8 cellular contexts compared by ENCODE assay signal in the genomic region with DNA sequence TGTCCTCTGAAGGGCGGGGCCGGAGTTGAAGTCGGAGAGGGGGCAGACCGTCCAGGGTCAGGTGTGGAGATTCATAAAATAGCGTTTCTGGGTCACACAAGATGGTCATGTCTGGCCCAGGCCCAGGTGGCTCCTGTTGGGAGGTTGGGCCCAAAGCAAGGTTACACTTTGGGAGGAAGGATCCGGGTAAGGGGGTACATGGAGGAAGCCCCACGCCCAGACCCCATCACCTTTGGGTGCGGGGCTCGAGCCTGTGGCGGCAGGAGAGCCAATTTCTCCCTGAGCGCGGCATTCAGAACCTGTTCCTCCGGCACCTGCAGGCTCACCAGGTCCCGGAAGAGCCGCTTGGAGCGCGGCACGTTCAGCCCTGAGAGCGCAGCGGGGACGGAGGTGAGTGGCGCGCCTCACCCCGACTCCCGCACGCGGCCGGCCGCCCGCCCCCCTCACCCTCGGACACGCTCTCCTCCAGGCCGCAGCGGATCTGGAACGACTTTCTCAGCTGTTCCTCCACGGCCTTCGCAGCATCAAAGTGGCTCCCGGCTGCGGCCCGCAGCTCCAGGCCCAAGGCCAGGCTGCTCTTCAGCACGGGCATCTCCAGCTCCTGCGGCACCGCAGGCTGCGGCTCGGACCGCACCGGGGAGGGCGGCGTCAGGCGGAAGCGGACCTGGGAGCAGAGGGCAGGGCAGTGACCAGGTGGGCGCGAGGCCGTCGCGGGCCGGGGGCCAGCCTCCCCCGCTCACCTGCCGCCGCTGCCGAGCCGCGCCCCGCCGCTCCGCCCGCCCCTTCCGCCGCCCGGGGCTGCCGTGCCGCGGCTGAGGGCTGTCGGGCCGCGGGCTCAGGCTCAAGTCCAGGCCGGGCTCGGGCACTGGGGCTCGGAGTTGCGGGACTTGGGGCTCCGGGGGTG. TPM values are rescaled to one million over a fixed set of nuclear protein-coding genes. Genes with fewer than 3 reads are reported as not detected.
DNase-seq lines count a peak whose midpoint lies in the region; ATAC-seq, FAIRE-seq and TF ChIP-seq lines count a peak whose summit lies in the region.

No MANE protein-coding gene starts in this region.

- POLR2A ChIA-PET in K562 (lab: Yijun Ruan, JAX): interaction anchor here (0.6 to 5.4 kb wide), 5 partner anchors 9 to 439 kb away, joined by 3 to 29 read pairs (median 6); a partner anchor contains a TSS

- peaks cover 50% of the 10 kb centered on the region for H4K20me1 ChIP-seq in BLaER1
- no peaks in the 10 kb centered on the region for H4K20me1 ChIP-seq in SU-DHL-6 (ENCODE audit: low read depth, low read length)
- peaks cover 26% of the 10 kb centered on the region for H4K20me1 ChIP-seq in K562 (replicated peaks; ENCODE audit: control insufficient read depth, insufficient read depth, low read length)

- no peak for TF ChIP-seq RAD21 in K562 (CRISPR knock-in tag; conservative IDR thresholded peaks at IDR 0.05 in 1 of 2, IDR thresholded peaks at IDR 0.05 in 1 of 2)

- peak; percentile 65 to 82 (median 73) for DNase-seq in K562 (ENCODE audit: extremely low read depth in 1 of 4, low spot score in 3 of 4)
- DNase-seq in iPS-NIHi11 (ENCODE audit: low spot score): peak; percentile 65
- peak; percentile 92 for DNase-seq in spleen
- no peak for DNase-seq in hippocampal formation (lab: John Stamatoyannopoulos, UW)

- intact Hi-C loops in K562 (cut with micrococcal nuclease) (no loop called here), spleen (cut with DNase I; ENCODE audit: low total_unique reads) (no loop called here)

- H3K36me3 ChIP-seq in BLaER1 (peaks cover 45% of the 10 kb centered on the region), SU-DHL-6 (ENCODE audit: low read length) (no peaks in the 10 kb centered on the region), K562 (ENCODE audit: control insufficient read depth, insufficient read depth, low read length) (peaks cover 49% of the 10 kb centered on the region), spleen (peaks cover 2 to 47% (median 23%) of the 10 kb centered on the region in 6 donors)

- H3K27ac ChIP-seq in BLaER1 (peak overlapping the region; percentile 98), SU-DHL-6 (ENCODE audit: low read depth, low read length) (peak overlapping the region; percentile 89), K562 (ENCODE audit: extremely low read depth, low read depth, low read length) (peak overlapping the region; percentile 96), spleen (peak overlapping the region; percentile 95 to 100 (median 99))

- TF ChIP-seq CTCF in SU-DHL-6 (IDR thresholded peaks at IDR 0.05; ENCODE audit: insufficient read depth, low read length, poor library complexity, severe bottlenecking): no peak
- TF ChIP-seq CTCF in K562 (IDR thresholded peaks at IDR 0.05 in 2 of 3, conservative IDR thresholded peaks at IDR 0.05 in 1 of 3; ENCODE audit: insufficient read depth in 2 of 3, low read depth in 1 of 3, low read length in 3 of 3): no peak
- TF ChIP-seq CTCF in spleen (IDR thresholded peaks at IDR 0.05 in 8 of 11, conservative IDR thresholded peaks at IDR 0.05 in 3 of 11): peak in 2 of 11 experiments; percentile 7 to 8

- H3K4me1 ChIP-seq in BLaER1: peaks cover 59% of the 10 kb centered on the region
- peaks cover 59 to 81% of the 10 kb centered on the region in 2 experiments for H3K4me1 ChIP-seq in K562 (replicated peaks in 1 of 2; ENCODE audit: control insufficient read depth in 2 of 2, insufficient read depth in 2 of 2, low read length in 2 of 2)
- H3K4me1 ChIP-seq in spleen: peaks cover 43 to 90% (median 65%) of the 10 kb centered on the region in 6 donors

- peaks cover 64% of the 10 kb centered on the region for H3F3A ChIP-seq in SU-DHL-6 (ENCODE audit: insufficient read depth)

- H3K4me3 ChIP-seq in BLaER1 (peak overlapping the region; percentile 98), SU-DHL-6 (ENCODE audit: insufficient read depth, low read length, poor library complexity, severe bottlenecking) (peak overlapping the region; percentile 95), K562 (peak overlapping the region; percentile 85), spleen (peak overlapping the region; percentile 77 to 97 (median 86))

- ATAC-seq in GM19025 (IDR thresholded peaks at IDR 0.05; ENCODE audit: low read depth, unreplicated experiment) (peak; percentile 27), HG03159 (IDR thresholded peaks at IDR 0.05; ENCODE audit: unreplicated experiment) (peak; percentile 28), K562 (peak; percentile 45)

- TF ChIP-seq POLR2A in K562 (conservative IDR thresholded peaks at IDR 0.05) (peak; percentile 77), spleen (IDR thresholded peaks at IDR 0.05) (no peak)

- 1% methylated on average over 71 of the region's 81 CpGs for WGBS in K562 (ENCODE audit: insufficient coverage, low coverage, missing lambda C conversion rate)
- WGBS in spleen, 5 donors: 2 to 3% (median 2%) methylated on average over 35 to 81 of the region's 81 CpGs

- H3K9me1 ChIP-seq in K562 (ENCODE audit: control insufficient read depth, insufficient read depth, low read length): peaks cover 15% of the 10 kb centered on the region

- H3K4me2 ChIP-seq in BLaER1 (peak overlapping the region; percentile 95), SU-DHL-6 (ENCODE audit: low read depth, low read length, poor library complexity, severe bottlenecking) (peak overlapping the region; percentile 90), K562 (ENCODE audit: insufficient read depth, low read length) (peak overlapping the region; percentile 93)

- TF ChIP-seq EP300 in K562 (IDR thresholded peaks at IDR 0.05; ENCODE audit: low read length): no peak

- H3K9me2 ChIP-seq in SU-DHL-6 (replicated peaks; ENCODE audit: insufficient read depth, low read length): no peaks in the 10 kb centered on the region

- H3K9me3 ChIP-seq in BLaER1: no peaks in the 10 kb centered on the region
- H3K9me3 ChIP-seq in SU-DHL-6 (ENCODE audit: insufficient read depth, low read length): no peaks in the 10 kb centered on the region
- no peaks in the 10 kb centered on the region for H3K9me3 ChIP-seq in K562 (replicated peaks; ENCODE audit: control insufficient read depth, insufficient read depth, low read depth, low read length)
- no peaks in the 10 kb centered on the region for H3K9me3 ChIP-seq in spleen

- CTCF ChIA-PET in K562 (lab: Yijun Ruan, JAX; ENCODE audit: low intra/inter-chr PET ratio): interaction anchor here (0.6 kb wide), 1 partner anchor 369 kb away, joined by 3 read pairs; no protein-coding TSS in a partner anchor

- FAIRE-seq in K562 (lab: Jason Lieb, UNC): no peak

- no peak overlapping the region for H2AFZ ChIP-seq in SU-DHL-6 (ENCODE audit: low read depth, low read length, severe bottlenecking)
- H2AFZ ChIP-seq in K562 (ENCODE audit: low read depth, low read length): peak overlapping the region; percentile 52

- H3K79me2 ChIP-seq in SU-DHL-6 (ENCODE audit: insufficient read depth, low read length) (peaks cover 32% of the 10 kb centered on the region), K562 (ENCODE audit: control insufficient read depth, insufficient read depth, low read length) (peaks cover 59% of the 10 kb centered on the region)

- in situ Hi-C loops in K562 (cut with MboI): no loop called here

- TSS peak; percentile 73 for BruUV-seq in K562 (replicated peaks; lab: Mats Ljungman, UMichigan)

- H3K9ac ChIP-seq in BLaER1 (peak overlapping the region; percentile 100), SU-DHL-6 (ENCODE audit: low read length) (peak overlapping the region; percentile 96), K562 (ENCODE audit: insufficient read depth in 1 of 2, low read depth in 2 of 2, low read length in 2 of 2) (peak overlapping the region; percentile 92 to 99)

- H3K27me3 ChIP-seq in BLaER1 (no peaks in the 10 kb centered on the region), SU-DHL-6 (ENCODE audit: low read length) (no peaks in the 10 kb centered on the region), K562 (ENCODE audit: control insufficient read depth in 2 of 2, insufficient read depth in 2 of 2, low read length in 2 of 2) (no peaks in the 10 kb centered on the region), spleen (replicated peaks in 1 of 7) (no peaks in the 10 kb centered on the region)

RNA-seq across cellular contexts. Expression of a gene that starts 0.6 kb away (rescaled TPM):
- total RNA-seq in K562 (2011; cell fraction: chromatin; rRNA removed; ENCODE audit: low replicate concordance): 18.9 and 64.5 TPM in 2 replicates
- 109 and 128 TPM in 2 replicates for total RNA-seq in K562 (2011; cell fraction: nucleolus; rRNA removed)
- total RNA-seq in K562 (2011; cell fraction: nucleoplasm; rRNA removed): 45.6 and 53.0 TPM in 2 replicates
- 127 and 152 TPM in 2 replicates for total RNA-seq in K562 (2014; rRNA removed)
- total RNA-seq in K562 (2014; rRNA removed; fragmentation: Illumina TruSeq; extraction: Trizol): 18.9 and 25.9 TPM in 2 replicates
- total RNA-seq in K562 (2015; rRNA removed; fragmentation: Illumina TruSeq; extraction: Trizol): 44.9 and 47.9 TPM in 2 replicates
- total RNA-seq in K562 (2021): 124 and 135 TPM in 2 replicates
- 28.2 and 31.7 TPM in 2 replicates for polyA plus RNA-seq in K562 (2011; rRNA removed)
- polyA plus RNA-seq in K562 (2011; cell fraction: cytosol; rRNA removed): 38.6 and 141 TPM in 2 replicates
- 136 and 297 TPM in 2 replicates for polyA plus RNA-seq in K562 (2011; cell fraction: nucleus; rRNA removed)
- 70.7 and 78.6 TPM in 2 replicates for polyA plus RNA-seq in K562 (2012)
- 19.4 and 33.7 TPM in 2 replicates for polyA plus RNA-seq in K562 (2014; fragmentation: Illumina TruSeq; extraction: Trizol)
- 1 to 10 TPM; 2.9 to 5.9 TPM for polyA plus RNA-seq in K562 (2014; fragmentation: Nextera tagmentation; extraction: Ambion mirVana)
- polyA plus RNA-seq in K562 (2014; rRNA removed): 153 and 185 TPM in 2 replicates
- polyA minus RNA-seq in K562 (2011; rRNA and poly(A)+ RNA removed): 2.2 and 5.8 TPM in 2 replicates
- polyA minus RNA-seq in K562 (2011; cell fraction: cytosol; rRNA and poly(A)+ RNA removed): 13.8 and 18.6 TPM in 2 replicates
- 16.7 and 26.0 TPM in 2 replicates for polyA minus RNA-seq in K562 (2011; cell fraction: nucleus; rRNA and poly(A)+ RNA removed)
- total RNA-seq in spleen: 10 to 100 TPM; 46.7 to 63.8 (median 57.7) TPM
- 100 to 1,000 TPM in 2 of 3 donors, 10 to 100 TPM in 1; 87.6 to 111 (median 111) TPM for polyA plus RNA-seq in spleen

RNA-seq across cellular contexts. Expression of a gene that starts 6.0 kb away (rescaled TPM):
- 33.3 and 101 TPM in 2 replicates for total RNA-seq in K562 (2011; cell fraction: chromatin; rRNA removed; ENCODE audit: low replicate concordance)
- 57.9 and 76.5 TPM in 2 replicates for total RNA-seq in K562 (2011; cell fraction: nucleolus; rRNA removed)
- 40.2 and 43.9 TPM in 2 replicates for total RNA-seq in K562 (2011; cell fraction: nucleoplasm; rRNA removed)
- total RNA-seq in K562 (2014; rRNA removed): 50.6 and 65.4 TPM in 2 replicates
- total RNA-seq in K562 (2014; rRNA removed; fragmentation: Illumina TruSeq; extraction: Trizol): 24.9 and 29.5 TPM in 2 replicates
- 60.3 and 60.4 TPM in 2 replicates for total RNA-seq in K562 (2015; rRNA removed; fragmentation: Illumina TruSeq; extraction: Trizol)
- total RNA-seq in K562 (2021): 72.8 and 76.3 TPM in 2 replicates
- polyA plus RNA-seq in K562 (2011; rRNA removed): 16.1 and 16.7 TPM in 2 replicates
- 13.0 and 28.0 TPM in 2 replicates for polyA plus RNA-seq in K562 (2011; cell fraction: cytosol; rRNA removed)
- polyA plus RNA-seq in K562 (2011; cell fraction: nucleus; rRNA removed): 23.6 and 47.0 TPM in 2 replicates
- 54.7 and 58.7 TPM in 2 replicates for polyA plus RNA-seq in K562 (2012)
- polyA plus RNA-seq in K562 (2014; fragmentation: Illumina TruSeq; extraction: Trizol): 66.5 and 77.3 TPM in 2 replicates
- 10 to 100 TPM; 10.9 to 13.7 TPM for polyA plus RNA-seq in K562 (2014; fragmentation: Nextera tagmentation; extraction: Ambion mirVana)
- 42.7 and 44.1 TPM in 2 replicates for polyA plus RNA-seq in K562 (2014; rRNA removed)
- 20.0 and 29.4 TPM in 2 replicates for polyA minus RNA-seq in K562 (2011; rRNA and poly(A)+ RNA removed)
- polyA minus RNA-seq in K562 (2011; cell fraction: cytosol; rRNA and poly(A)+ RNA removed): 18.7 and 24.0 TPM in 2 replicates
- 27.9 and 29.5 TPM in 2 replicates for polyA minus RNA-seq in K562 (2011; cell fraction: nucleus; rRNA and poly(A)+ RNA removed)
- 10 to 100 TPM; 42.3 to 82.2 (median 67.3) TPM for total RNA-seq in spleen
- polyA plus RNA-seq in spleen: 10 to 100 TPM; 31.4 to 56.9 (median 38.0) TPM

RNA-seq across cellular contexts. Expression of a gene that starts 7.2 kb away (rescaled TPM):
- 2.4 and 3.7 TPM in 2 replicates for total RNA-seq in K562 (2011; cell fraction: chromatin; rRNA removed; ENCODE audit: low replicate concordance)
- total RNA-seq in K562 (2011; cell fraction: nucleolus; rRNA removed): 2.0 and 2.6 TPM in 2 replicates
- 1.8 and 3.5 TPM in 2 replicates for total RNA-seq in K562 (2011; cell fraction: nucleoplasm; rRNA removed)
- total RNA-seq in K562 (2014; rRNA removed) (1.3 and 1.7 TPM in 2 replicates), K562 (2014; rRNA removed; fragmentation: Illumina TruSeq; extraction: Trizol) (0.84 and 1.8 TPM in 2 replicates), K562 (2015; rRNA removed; fragmentation: Illumina TruSeq; extraction: Trizol) (1.2 and 1.7 TPM in 2 replicates), K562 (2021) (0.86 and 0.94 TPM in 2 replicates), spleen (1 to 10 TPM; 4.5 to 8.3 (median 6.3) TPM)
- polyA plus RNA-seq in K562 (2011; rRNA removed) (1.5 and 1.7 TPM in 2 replicates), K562 (2014; fragmentation: Illumina TruSeq; extraction: Trizol) (0.79 and 1.4 TPM in 2 replicates), K562 (2014; fragmentation: Nextera tagmentation; extraction: Ambion mirVana) (under 1 TPM; 0.18 to 0.41 TPM), K562 (2014; rRNA removed) (0.61 and 1.6 TPM in 2 replicates), spleen (10 to 100 TPM; 21.7 to 42.6 (median 24.3) TPM)
- 0.67 and 0.81 TPM in 2 replicates for polyA plus RNA-seq in K562 (2011; cell fraction: cytosol; rRNA removed)
- 3.7 and 4.2 TPM in 2 replicates for polyA plus RNA-seq in K562 (2011; cell fraction: nucleus; rRNA removed)
- polyA plus RNA-seq in K562 (2012): 2.2 and 3.0 TPM in 2 replicates
- polyA minus RNA-seq in K562 (2011; rRNA and poly(A)+ RNA removed): 0.84 and 0.91 TPM in 2 replicates
- 0.86 and 1.5 TPM in 2 replicates for polyA minus RNA-seq in K562 (2011; cell fraction: cytosol; rRNA and poly(A)+ RNA removed)
- 1.2 and 1.6 TPM in 2 replicates for polyA minus RNA-seq in K562 (2011; cell fraction: nucleus; rRNA and poly(A)+ RNA removed)

RNA-seq across cellular contexts. Expression of a gene that starts 28.4 kb away (rescaled TPM):
- 3.4 and 9.9 TPM in 2 replicates for total RNA-seq in K562 (2011; cell fraction: chromatin; rRNA removed; ENCODE audit: low replicate concordance)
- total RNA-seq in K562 (2011; cell fraction: nucleolus; rRNA removed): 1.8 and 4.7 TPM in 2 replicates
- total RNA-seq in K562 (2011; cell fraction: nucleoplasm; rRNA removed): 2.4 and 3.8 TPM in 2 replicates
- total RNA-seq in K562 (2014; rRNA removed) (0.14 and 0.29 TPM in 2 replicates), K562 (2014; rRNA removed; fragmentation: Illumina TruSeq; extraction: Trizol) (not detected in 2 replicates), K562 (2015; rRNA removed; fragmentation: Illumina TruSeq; extraction: Trizol) (0.29 and 0.41 TPM in 2 replicates), K562 (2021) (0.55 and 1.2 TPM in 2 replicates), spleen (1 to 10 TPM in 5 of 7 donors, not detected in 2; 1.3 to 4.6 (median 1.9) TPM)
- polyA plus RNA-seq in K562 (2011; rRNA removed) (0.18 and 0.20 TPM in 2 replicates), K562 (2014; fragmentation: Illumina TruSeq; extraction: Trizol) (0.13 and 0.24 TPM in 2 replicates), K562 (2014; fragmentation: Nextera tagmentation; extraction: Ambion mirVana) (under 1 TPM; 0.07 to 0.11 TPM), K562 (2014; rRNA removed) (0.12 and 0.15 TPM in 2 replicates), spleen (1 to 10 TPM in 2 of 3 donors, under 1 TPM in 1; 0.65 to 2.1 (median 1.2) TPM)
- 0.40 and 0.56 TPM in 2 replicates for polyA plus RNA-seq in K562 (2011; cell fraction: cytosol; rRNA removed)
- polyA plus RNA-seq in K562 (2011; cell fraction: nucleus; rRNA removed): 1.0 and 2.9 TPM in 2 replicates
- 0.47 and 2.1 TPM in 2 replicates for polyA plus RNA-seq in K562 (2012)
- not detected in 2 replicates for polyA minus RNA-seq in K562 (2011; rRNA and poly(A)+ RNA removed)
- not detected in 2 replicates for polyA minus RNA-seq in K562 (2011; cell fraction: cytosol; rRNA and poly(A)+ RNA removed)
- not detected in 2 replicates for polyA minus RNA-seq in K562 (2011; cell fraction: nucleus; rRNA and poly(A)+ RNA removed)

RNA-seq across cellular contexts. Expression of a gene that starts 43.4 kb away (rescaled TPM):
- total RNA-seq in K562 (2011; cell fraction: chromatin; rRNA removed; ENCODE audit: low replicate concordance): 30.5 and 88.7 TPM in 2 replicates
- total RNA-seq in K562 (2011; cell fraction: nucleolus; rRNA removed): 56.8 and 60.5 TPM in 2 replicates
- total RNA-seq in K562 (2011; cell fraction: nucleoplasm; rRNA removed): 38.6 and 57.1 TPM in 2 replicates
- total RNA-seq in K562 (2014; rRNA removed) (77.6 and 102 TPM in 2 replicates), K562 (2014; rRNA removed; fragmentation: Illumina TruSeq; extraction: Trizol) (10.1 and 13.1 TPM in 2 replicates), K562 (2015; rRNA removed; fragmentation: Illumina TruSeq; extraction: Trizol) (31.3 and 33.9 TPM in 2 replicates), K562 (2021) (102 and 107 TPM in 2 replicates), spleen (100 to 1,000 TPM in 3 of 7 donors, 10 to 100 TPM in 4; 67.1 to 119 (median 98.8) TPM)
- polyA plus RNA-seq in K562 (2011; rRNA removed) (14.2 and 18.8 TPM in 2 replicates), K562 (2014; fragmentation: Illumina TruSeq; extraction: Trizol) (28.7 and 51.7 TPM in 2 replicates), K562 (2014; fragmentation: Nextera tagmentation; extraction: Ambion mirVana) (under 1 TPM; 0.37 to 0.92 TPM), K562 (2014; rRNA removed) (57.9 and 61.0 TPM in 2 replicates), spleen (100 to 1,000 TPM in 1 of 3 donors, 10 to 100 TPM in 2; 57.2 to 105 (median 83.9) TPM)
- polyA plus RNA-seq in K562 (2011; cell fraction: cytosol; rRNA removed): 13.0 and 47.0 TPM in 2 replicates
- 22.1 and 53.6 TPM in 2 replicates for polyA plus RNA-seq in K562 (2011; cell fraction: nucleus; rRNA removed)
- polyA plus RNA-seq in K562 (2012): 64.9 and 107 TPM in 2 replicates
- 5.5 and 9.6 TPM in 2 replicates for polyA minus RNA-seq in K562 (2011; rRNA and poly(A)+ RNA removed)
- polyA minus RNA-seq in K562 (2011; cell fraction: cytosol; rRNA and poly(A)+ RNA removed): 24.5 and 26.5 TPM in 2 replicates
- polyA minus RNA-seq in K562 (2011; cell fraction: nucleus; rRNA and poly(A)+ RNA removed): 10.0 and 13.5 TPM in 2 replicates

Comparison
In these comparisons a context has a peak if more than half of its experiments do, and no peak if none do; other contexts are left out.
1. DNase-seq: peak in K562 (4 of 4), iPS-NIHi11 (single experiment) and spleen (single experiment); none in hippocampal formation (0 of 2).
2. Peak in every context shown above with its lines, with median percentiles within 50 percentile points of each other: H3K27ac ChIP-seq, H3K4me2 ChIP-seq, H3K4me3 ChIP-seq, H3K9ac ChIP-seq and ATAC-seq.